In the genomic region with DNA sequence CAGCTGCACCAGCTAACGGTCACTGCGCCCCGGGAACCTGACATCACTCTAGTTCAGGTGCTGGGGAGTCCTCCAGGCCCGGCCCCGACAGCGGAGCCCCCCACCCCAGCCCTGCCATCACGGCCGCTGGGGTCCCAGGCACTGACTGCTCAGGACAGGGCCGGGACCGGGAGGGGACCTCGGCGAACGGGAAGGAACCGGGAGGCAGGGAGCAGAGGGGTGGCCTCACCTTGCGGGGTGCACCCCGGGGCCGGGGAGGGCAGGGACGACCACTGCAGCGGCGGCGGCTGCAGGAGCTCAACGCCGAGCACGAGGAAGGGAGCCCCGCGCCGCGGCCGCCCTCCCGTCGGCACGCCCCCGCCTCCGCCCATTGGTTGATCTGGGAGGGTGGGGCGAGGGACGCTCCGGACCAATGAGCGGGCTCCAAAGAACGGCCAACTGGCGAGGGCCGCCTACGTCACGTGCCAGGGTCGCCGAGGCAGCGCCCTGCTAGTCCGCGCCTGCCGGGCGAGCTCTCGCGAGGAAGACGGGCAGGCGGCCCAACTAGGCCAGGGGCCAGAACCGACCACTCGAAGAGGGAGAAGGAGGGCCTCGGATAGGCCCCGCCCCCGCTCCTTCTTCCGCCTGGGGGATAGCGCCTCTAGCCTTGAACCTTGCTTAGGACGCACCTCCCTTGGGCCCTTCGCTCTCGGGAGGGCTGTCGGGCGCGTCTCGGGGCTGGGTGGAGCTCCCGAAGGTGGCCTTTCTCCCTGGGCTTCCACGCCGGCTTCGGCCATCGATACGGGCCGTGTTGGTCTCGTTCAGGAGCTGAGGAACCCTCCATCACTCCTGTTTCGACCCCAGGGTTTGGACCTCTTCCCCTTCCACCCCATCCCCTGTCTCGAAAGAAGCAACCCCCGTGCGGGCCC, we compare ENCODE assay signal across 8 cellular contexts. TPM values are rescaled to one million over a fixed set of nuclear protein-coding genes. Genes with fewer than 3 reads are reported as not detected.
DNase-seq lines count a peak whose midpoint lies in the region; ATAC-seq and TF ChIP-seq lines count a peak whose summit lies in the region.

ADISSP (minus strand) TSS at position 320 of the 908 bp plus-strand sequence. CDS start 7,653 bp downstream, outside the sequence.

- H3K9ac ChIP-seq in HUES64 (ENCODE audit: low read depth, low read length), result peak within 1 kb of the TSS; percentile 83
- peak within 1 kb of the TSS; percentile 94 for H3K9ac ChIP-seq in OCI-LY1 (ENCODE audit: low read length)

- peak; percentile 90 for ATAC-seq in GM21447 (IDR thresholded peaks at IDR 0.05; ENCODE audit: unreplicated experiment)

- H3K27me3 ChIP-seq in HUES64 (ENCODE audit: insufficient read depth, low read length) (no peaks in the 10 kb centered on the region), OCI-LY1 (ENCODE audit: insufficient read depth, low read length) (no peaks in the 10 kb centered on the region)

- H3K4me2 ChIP-seq in OCI-LY1 (ENCODE audit: low read length), result peak within 1 kb of the TSS; percentile 91

- peak within 1 kb of the TSS; percentile 89 for H3K4me3 ChIP-seq in HUES64 (ENCODE audit: low read length)
- peak within 1 kb of the TSS; percentile 83 for H3K4me3 ChIP-seq in OCI-LY1 (ENCODE audit: low read depth, low read length, poor library complexity, severe bottlenecking)

- no peaks in the 10 kb centered on the region for H3K9me2 ChIP-seq in OCI-LY1 (ENCODE audit: low read depth, low read length)

- no peaks in the 10 kb centered on the region for H4K20me1 ChIP-seq in OCI-LY1 (ENCODE audit: insufficient read depth, low read length)

- TF ChIP-seq CTCF in OCI-LY1 (IDR thresholded peaks at IDR 0.05; ENCODE audit: low read length), result peak; percentile 26; the same call in 1 of the 2 replicates

- H3K9me3 ChIP-seq in HUES64 (ENCODE audit: insufficient read depth, low read depth, low read length) (no peaks in the 10 kb centered on the region), OCI-LY1 (ENCODE audit: low read length) (no peaks in the 10 kb centered on the region)

- in situ Hi-C loops in endometrial microvascular endothelial cells (cut with HindIII; ENCODE audit: inconsistent ontology term, low pct_unique_long_range_greater_than_20kb, low sequenced_read_pairs), result no loop called here

- peaks cover 9% of the 10 kb centered on the region for H3K4me1 ChIP-seq in HUES64 (ENCODE audit: insufficient read depth, low read length)
- peaks cover 24% of the 10 kb centered on the region for H3K4me1 ChIP-seq in OCI-LY1 (ENCODE audit: insufficient read depth, low read length, severe bottlenecking)

- H2AFZ ChIP-seq in OCI-LY1 (ENCODE audit: low read length), result no peak within 1 kb of the TSS

- WGBS in HUES64, result under 1% methylated on average over 80 of the region's 80 CpGs

- H3F3A ChIP-seq in OCI-LY1 (ENCODE audit: insufficient read depth, low read length), result no peaks in the 10 kb centered on the region

- H3K27ac ChIP-seq in HUES64 (ENCODE audit: low read depth, low read length) (peak within 1 kb of the TSS; percentile 84), OCI-LY1 (ENCODE audit: low read depth, low read length, poor library complexity, severe bottlenecking) (peak within 1 kb of the TSS; percentile 69)

- H3K36me3 ChIP-seq in HUES64 (ENCODE audit: insufficient read depth, low read length) (0 out of 2 replicates have a peak, but pooled peaks cover 4% of the 10 kb centered on the region), OCI-LY1 (ENCODE audit: insufficient read depth, low read length) (no peaks in the 10 kb centered on the region; the same call in none of the 2 replicates)

- peak; percentile 99 for DNase-seq in DMS 273 (lab: John Stamatoyannopoulos, UW; ENCODE audit: unreplicated experiment)
- peak; percentile 96 for DNase-seq in activated CD8-positive, alpha-beta memory T cell treated with anti-CD3 and anti-CD28 coated beads, Interleukin-2, amount 50 U/mL, for 4 hours
- peak; percentile 100 for DNase-seq in mesenteric fat pad (ENCODE audit: low spot score)
- peak; percentile 93 for DNase-seq in stimulated activated CD8-positive, alpha-beta memory T cell treated with anti-CD3 and anti-CD28 coated beads, Interleukin-15, amount 100 ng/mL, for 24 hours (ENCODE audit: low read depth)

- H3K79me2 ChIP-seq in OCI-LY1 (ENCODE audit: insufficient read depth, low read length), result no peaks in the 10 kb centered on the region

RNA-seq across cellular contexts. Expression of gene ADISSP, which starts in this region (rescaled TPM):
- 78.0 TPM for polyA plus RNA-seq in HUES64 (2013, experiment 1 of 2)
- 81.8 TPM for polyA plus RNA-seq in HUES64 (2013, experiment 2 of 2)
- total RNA-seq in endometrial microvascular endothelial cells (ENCODE audit: inconsistent ontology term) (85.9 TPM), mesenteric fat pad (37.5 TPM)

Comparison
In these comparisons a context has a peak if more than half of its experiments do, and no peak if none do; other contexts are left out.
1. Peak in every context shown above with its lines: DNase-seq, ATAC-seq, H3K4me3 ChIP-seq and H3K27ac ChIP-seq.